8 cellular contexts compared by ENCODE assay signal in the genomic region with DNA sequence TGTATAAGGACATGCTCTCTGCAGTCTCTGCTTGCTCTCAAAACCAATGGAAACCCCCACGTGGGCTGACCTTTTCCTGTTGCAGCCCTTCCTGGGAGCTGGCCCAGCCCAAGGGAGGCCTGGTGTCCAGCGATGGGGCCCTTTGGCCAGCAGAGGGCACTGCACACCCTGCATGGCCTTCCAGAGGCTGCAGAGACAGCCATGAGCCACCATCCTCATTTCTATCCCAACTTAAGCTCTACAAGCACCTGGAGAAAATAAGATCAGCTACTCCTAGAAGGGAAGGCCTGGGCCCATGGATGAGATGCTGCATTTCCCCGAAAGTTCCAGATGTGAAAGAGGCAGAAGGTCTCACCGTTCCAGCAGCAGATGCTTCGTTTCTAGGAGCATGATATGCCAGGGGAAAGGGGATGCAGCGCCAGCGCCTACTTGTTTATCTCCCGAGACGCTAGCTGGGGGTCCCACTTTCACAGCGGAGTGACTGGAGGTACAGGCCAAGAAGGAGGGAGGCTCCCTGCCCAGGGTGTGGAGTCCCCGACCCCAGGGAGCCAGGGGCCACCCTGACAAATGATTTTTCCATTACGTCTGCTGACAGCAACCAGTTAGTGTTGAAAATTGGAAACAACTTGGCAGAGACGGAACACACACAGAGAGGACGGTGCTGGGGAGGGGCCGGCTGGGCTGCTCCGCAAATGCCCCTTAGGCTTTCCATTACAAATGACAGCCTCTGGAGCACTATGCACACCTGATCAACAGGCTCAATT.
DNase-seq lines count a peak whose midpoint lies in the region; ATAC-seq and TF ChIP-seq lines count a peak whose summit lies in the region.

No MANE protein-coding gene starts in this region.

- no peak overlapping the region for H3K27ac Mint-ChIP-seq in activated T-cell treated with anti-CD3 and anti-CD28 coated beads, Interleukin-2, amount 50 U/mL, for 72 hours

- peak; percentile 81 for DNase-seq in Caki2 (ENCODE audit: low read depth)
- DNase-seq in HL-60 (ENCODE audit: low read depth in 1 of 2, low spot score in 1 of 2) = peak; percentile 50 to 74
- DNase-seq in activated T-cell treated with anti-CD3 and anti-CD28 coated beads, Interleukin-2, amount 50 U/mL, for 72 hours = peak; percentile 69 to 76
- peak; percentile 75 for DNase-seq in fibroblast of the conjunctiva (ENCODE audit: low read depth)
- DNase-seq in nucleus accumbens (lab: John Stamatoyannopoulos, UW) = peak in 53 of 56 donors; percentile 15 to 90 (median 69)
- peak; percentile 82 to 91 for DNase-seq in tibial artery

- no peaks in the 10 kb centered on the region for H3K36me3 ChIP-seq in tibial artery

- in situ Hi-C loops in Caki2 (cut with HindIII; ENCODE audit: low pct_unique_long_range_greater_than_20kb, low sequenced_read_pairs) = no loop called here

- TF ChIP-seq CTCF in HL-60 (IDR thresholded peaks at IDR 0.05; ENCODE audit: insufficient read depth, low read length) (peak; percentile 98), tibial artery (IDR thresholded peaks at IDR 0.05) (peak; percentile 97 to 98)

- H3K36me3 Mint-ChIP-seq in activated T-cell treated with anti-CD3 and anti-CD28 coated beads, Interleukin-2, amount 50 U/mL, for 72 hours (ENCODE audit: insufficient read depth in 2 of 2) = no peaks in the 10 kb centered on the region

- H3K9me3 ChIP-seq in tibial artery = no peaks in the 10 kb centered on the region

- H3K4me3 Mint-ChIP-seq in activated T-cell treated with anti-CD3 and anti-CD28 coated beads, Interleukin-2, amount 50 U/mL, for 72 hours = no peak overlapping the region

- peaks cover 6% of the 10 kb centered on the region for H3K4me1 Mint-ChIP-seq in activated T-cell treated with anti-CD3 and anti-CD28 coated beads, Interleukin-2, amount 50 U/mL, for 72 hours (ENCODE audit: low read depth)

- H3K27me3 ChIP-seq in HL-60 (ENCODE audit: insufficient read depth, poor library complexity, severe bottlenecking) (no peaks in the 10 kb centered on the region), tibial artery (no peaks in the 10 kb centered on the region)

- no peak overlapping the region for H3K4me3 ChIP-seq in HL-60 (replicated peaks; ENCODE audit: insufficient read depth, low read length)
- H3K4me3 ChIP-seq in tibial artery = no peak overlapping the region

- ATAC-seq in GM19463 (IDR thresholded peaks at IDR 0.05; ENCODE audit: unreplicated experiment) = peak; percentile 95
- peak; percentile 79 to 81 for ATAC-seq in activated T-cell treated with anti-CD3 and anti-CD28 coated beads, Interleukin-2, amount 50 U/mL, for 72 hours (replicated peaks in 1 of 2)

- peaks cover 4 to 97% (median 66%) of the 10 kb centered on the region in 4 donors for H3K4me1 ChIP-seq in tibial artery

- intact Hi-C loops in tibial artery (cut with DNase I; ENCODE audit: low total_unique reads) = loop anchor here (5.0 kb wide), 1 partner anchor 669 kb away; a partner anchor contains a TSS

- H3K9me3 Mint-ChIP-seq in activated T-cell treated with anti-CD3 and anti-CD28 coated beads, Interleukin-2, amount 50 U/mL, for 72 hours = no peaks in the 10 kb centered on the region

- peaks cover 8% of the 10 kb centered on the region for H3K27me3 Mint-ChIP-seq in activated T-cell treated with anti-CD3 and anti-CD28 coated beads, Interleukin-2, amount 50 U/mL, for 72 hours (ENCODE audit: low read depth)

- no peak overlapping the region for H3K27ac ChIP-seq in HL-60 (replicated peaks)
- H3K27ac ChIP-seq in tibial artery = peak overlapping the region; percentile 48 to 61

TF ChIP-seq in PFSK-1, 5 proteins besides CTCF, POLR2A, EP300 and RAD21:
- peak; percentile 78 for TF ChIP-seq FOXP2 (optimal IDR thresholded peaks at IDR 0.05; ENCODE audit: borderline replicate concordance, extremely low read depth, extremely low read length, insufficient read depth)
- TF ChIP-seq TAF1 (IDR thresholded peaks at IDR 0.05; ENCODE audit: borderline replicate concordance, insufficient read depth, low read length) = no peak
TF ChIP-seq in PFSK-1: peak in this region for 1.
